Comparison of ENCODE assay signal across 10 cellular contexts in the genomic region with DNA sequence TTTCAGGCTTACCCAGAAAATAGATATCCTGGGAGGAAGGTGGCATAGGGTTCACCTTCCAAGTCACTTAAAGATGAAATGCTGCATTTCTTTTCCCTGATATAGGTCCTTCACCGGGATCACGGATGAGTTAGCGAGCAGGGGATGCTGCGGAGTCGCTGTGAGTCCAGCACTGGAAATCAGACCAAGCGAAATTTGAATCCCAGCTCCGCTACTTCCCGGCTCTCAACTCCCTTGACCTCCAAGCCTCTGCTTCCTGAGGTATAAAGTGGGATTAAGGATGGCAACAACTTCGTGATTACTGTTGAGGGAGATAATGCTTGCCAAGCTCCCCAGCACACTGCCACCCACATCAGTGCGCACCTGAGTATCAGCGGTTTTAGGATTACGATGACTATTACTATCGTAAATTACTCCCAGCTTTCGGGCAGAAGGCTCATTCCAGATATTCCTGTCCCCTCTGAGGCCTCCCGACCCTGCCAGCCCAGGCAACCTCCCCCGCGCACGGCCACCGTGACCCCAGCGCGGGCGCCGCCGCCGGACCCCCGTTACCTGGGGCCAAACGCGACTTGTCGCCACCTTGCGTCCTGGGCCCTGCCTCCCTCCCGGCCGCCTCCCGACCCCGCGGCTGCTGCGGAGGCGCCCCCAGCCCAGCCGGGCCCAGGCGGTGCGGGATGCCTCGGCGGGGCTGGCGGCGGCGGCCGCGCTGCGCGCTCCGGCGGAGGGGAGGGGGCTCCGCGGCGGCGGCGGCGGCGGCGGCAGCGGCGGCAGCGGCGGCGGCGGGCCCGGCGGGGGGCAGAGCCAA. TPM values are rescaled to one million over a fixed set of nuclear protein-coding genes. Genes with fewer than 3 reads are reported as not detected.
A peak's percentile ranks its signal among the peaks of the same experiment; 100 is the strongest.
DNase-seq lines count a peak whose midpoint lies in the region; ATAC-seq and FAIRE-seq lines count a peak whose summit lies in the region.
"Had no signal": no experiment of that assay in that cellular context is flagged by ENCODE, and none has a peak within 500 bp of the region (broad histone marks: within the 10 kb centered on the region; RNA-seq: fewer than 3 reads in every experiment).

No MANE protein-coding gene starts in this region.

- H3K27me3 ChIP-seq in muscle layer of colon (ENCODE audit: control insufficient read depth in 1 of 2, insufficient read depth in 2 of 2, low read length in 2 of 2) = no peaks in the 10 kb centered on the region

- no peaks in the 10 kb centered on the region for H3K9me3 ChIP-seq in muscle layer of colon (ENCODE audit: low read length)

- no peak overlapping the region for H3K9ac ChIP-seq in muscle layer of colon (ENCODE audit: low read length)

- intact Hi-C loops in Right ventricle myocardium superior (cut with DNase I) = no loop called here
- intact Hi-C loops in left ventricle myocardium superior (cut with micrococcal nuclease) = no loop called here

- DNase-seq in Right ventricle myocardium superior = no peak
- DNase-seq in left ventricle myocardium superior = no peak
- DNase-seq in cerebellum (ENCODE audit: low spot score) = peak; percentile 32
- DNase-seq in urothelium cell line (ENCODE audit: low spot score) = peak; percentile 10
- DNase-seq in SKM-1 (lab: John Stamatoyannopoulos, UW; ENCODE audit: unreplicated experiment) = no peak
- no peak for DNase-seq in 8988T
- DNase-seq: NCI-H1694 had no signal

- FAIRE-seq in urothelium cell line (lab: Jason Lieb, UNC) = no peak
- FAIRE-seq: H54 had no signal

- ATAC-seq in Right ventricle myocardium superior (ENCODE audit: poor library complexity) = peak; percentile 15
- no peak for ATAC-seq in left ventricle myocardium superior
- no peak for ATAC-seq in HG03097 (IDR thresholded peaks at IDR 0.05; ENCODE audit: low FRiP score, unreplicated experiment)

- no peaks in the 10 kb centered on the region for H3K36me3 ChIP-seq in muscle layer of colon (ENCODE audit: insufficient read depth, low read length)

- no peak overlapping the region for H3K27ac ChIP-seq in muscle layer of colon (ENCODE audit: low read depth, low read length)

- no peaks in the 10 kb centered on the region for H3K4me1 ChIP-seq in muscle layer of colon (ENCODE audit: insufficient read depth, low read length)

- H3K4me3 ChIP-seq in muscle layer of colon (ENCODE audit: low read depth in 1 of 2, low read length in 2 of 2) = peak overlapping the region; percentile 43 to 50

RNA-seq across cellular contexts. Expression of gene GPR27, which starts 0.5 kb away (rescaled TPM):
- total RNA-seq in Right ventricle myocardium superior (3.7 TPM), left ventricle myocardium superior (4.4 TPM), cerebellum (15.7 TPM)

RNA-seq across cellular contexts. Expression of gene EIF4E3, which starts 27.9 kb away (rescaled TPM):
- total RNA-seq in Right ventricle myocardium superior (52.6 TPM), left ventricle myocardium superior (55.7 TPM), cerebellum (15.3 TPM)

RNA-seq across cellular contexts. Expression of gene PROK2, which starts 31.8 kb away (rescaled TPM):
- total RNA-seq in Right ventricle myocardium superior (0.54 TPM), left ventricle myocardium superior (0.22 TPM), cerebellum (0.64 TPM)

Comparison
In these comparisons a context has a peak if more than half of its experiments do, and no peak if none do; other contexts are left out.
1. DNase-seq: peak in cerebellum (single experiment) and urothelium cell line (single experiment); none in Right ventricle myocardium superior (single experiment), left ventricle myocardium superior (single experiment), SKM-1 (single experiment) and 8988T (single experiment).